Comparison of ENCODE assay signal across 17 cellular contexts in the genomic region with DNA sequence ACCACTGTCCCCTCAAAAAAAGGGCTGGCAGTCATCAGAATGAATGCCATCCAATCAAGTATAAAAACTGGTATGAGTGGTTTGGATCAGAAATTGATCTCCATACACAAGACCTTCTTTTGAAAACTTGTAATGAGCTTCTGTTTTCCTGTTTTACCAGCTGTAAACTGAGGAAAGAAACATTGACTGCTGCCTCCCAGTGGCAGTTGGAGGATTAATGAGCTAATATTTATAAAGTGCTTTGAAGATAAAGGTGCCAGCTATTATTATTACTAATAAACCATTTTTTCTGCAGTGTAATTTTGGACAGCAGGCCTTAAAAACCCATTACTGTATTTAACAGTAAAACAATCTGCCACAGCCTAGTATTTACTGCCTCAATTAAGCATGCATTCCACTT.
DNase-seq lines count a peak whose midpoint lies in the region; ATAC-seq and TF ChIP-seq lines count a peak whose summit lies in the region.
"Had no signal": no experiment of that assay in that cellular context is flagged by ENCODE, and none has a peak within 500 bp of the region (broad histone marks: within the 10 kb centered on the region; RNA-seq: fewer than 3 reads in every experiment).

No MANE protein-coding gene starts in this region.

- H3K4me1 Mint-ChIP-seq in stimulated activated effector memory CD8-positive, alpha-beta T cell treated with anti-CD3 and anti-CD28 coated beads, Interleukin-12 subunit alpha, Interleukin-12 subunit beta, amount 100 ng/mL, for 72 hours = no peaks in the 10 kb centered on the region

- H3K27ac ChIP-seq in VCaP = no peak overlapping the region
- H3K27ac ChIP-seq: BLaER1 had no signal

- H3K4me3 Mint-ChIP-seq in stimulated activated effector memory CD8-positive, alpha-beta T cell treated with anti-CD3 and anti-CD28 coated beads, Interleukin-12 subunit alpha, Interleukin-12 subunit beta, amount 100 ng/mL, for 72 hours = no peak overlapping the region

- DNase-seq in NAMALWA (ENCODE audit: low spot score) (peak; percentile 12), superior temporal gyrus (ENCODE audit: extremely low spot score) (peak; percentile 8), NCI-H2081 (lab: John Stamatoyannopoulos, UW) (no peak)
- DNase-seq in stimulated activated effector memory CD8-positive, alpha-beta T cell treated with anti-CD3 and anti-CD28 coated beads, Interleukin-12 subunit alpha, Interleukin-12 subunit beta, amount 100 ng/mL, for 72 hours (ENCODE audit: low spot score in 2 of 2) = no peak
- no peak for DNase-seq in stimulated activated naive CD4-positive, alpha-beta T cell (lab: John Stamatoyannopoulos, UW)
- DNase-seq: EL, HCEC 1CT, IMR-90, MV-4-11, NCI-H1436, NCI-H2029 treated with DMSO at 0.1 percent for 48 hours, NCI-H2227 treated with DMSO at 0.1 percent for 48 hours, NCI-H526 treated with DMSO at 0.1 percent for 48 hours, SIG-M5 had no signal

- TF ChIP-seq CTCF in GM12873 (IDR thresholded peaks at IDR 0.05; ENCODE audit: insufficient read depth, low read depth, low read length, missing control alignments) (peak; percentile 16), VCaP (conservative IDR thresholded peaks at IDR 0.05) (peak; percentile 24)

- no peaks in the 10 kb centered on the region for H3K36me3 Mint-ChIP-seq in stimulated activated effector memory CD8-positive, alpha-beta T cell treated with anti-CD3 and anti-CD28 coated beads, Interleukin-12 subunit alpha, Interleukin-12 subunit beta, amount 100 ng/mL, for 72 hours

- H3K27ac Mint-ChIP-seq in stimulated activated effector memory CD8-positive, alpha-beta T cell treated with anti-CD3 and anti-CD28 coated beads, Interleukin-12 subunit alpha, Interleukin-12 subunit beta, amount 100 ng/mL, for 72 hours = no peak overlapping the region

- peaks cover 2% of the 10 kb centered on the region for H3K9me3 Mint-ChIP-seq in stimulated activated effector memory CD8-positive, alpha-beta T cell treated with anti-CD3 and anti-CD28 coated beads, Interleukin-12 subunit alpha, Interleukin-12 subunit beta, amount 100 ng/mL, for 72 hours

- no peak for ATAC-seq in stimulated activated effector memory CD8-positive, alpha-beta T cell treated with anti-CD3 and anti-CD28 coated beads, Interleukin-12 subunit alpha, Interleukin-12 subunit beta, amount 100 ng/mL, for 72 hours

Comparison
In these comparisons a context has a peak if more than half of its experiments do, and no peak if none do; other contexts are left out.
1. DNase-seq: peak in NAMALWA (single experiment) and superior temporal gyrus (single experiment); none in stimulated activated effector memory CD8-positive, alpha-beta T cell treated with anti-CD3 and anti-CD28 coated beads, Interleukin-12 subunit alpha, Interleukin-12 subunit beta, amount 100 ng/mL, for 72 hours (0 of 2), NCI-H2081 (0 of 2) and stimulated activated naive CD4-positive, alpha-beta T cell (0 of 6).